18 cellular contexts compared by ENCODE assay signal in genomic region chr12:108173892-108174291, GRCh38. TPM values are rescaled to one million over a fixed set of nuclear protein-coding genes. Genes with fewer than 3 reads are reported as not detected.
"Had no signal": no experiment of that assay in that cellular context is flagged by ENCODE, and none has a peak within 500 bp of the region (broad histone marks: within the 10 kb centered on the region; RNA-seq: fewer than 3 reads in every experiment).

No MANE protein-coding gene starts in this region.

- FAIRE-seq: RCC 7860 had no signal

- H3K4me3 ChIP-seq: MG63, SJSA1, SK-N-MC had no signal

- H3K36me3 ChIP-seq: MG63, SJSA1 had no signal

- H3K27me3 ChIP-seq: MG63, SJSA1 had no signal

- H3K4me1 ChIP-seq: SJSA1 had no signal

- H3K27ac ChIP-seq: SJSA1, SK-N-MC had no signal

- H3K9me3 ChIP-seq: MG63, SJSA1 had no signal

- DNase-seq: Karpas-422, KG1, MG63, NCI-H1092, NCI-H1417 treated with DMSO at 0.1 percent for 48 hours, NCI-H2029, NCI-H2081 treated with DMSO at 0.1 percent for 48 hours, NCI-H2171, NCI-H226, NCI-H510A, NCI-H774, Right ventricle myocardium superior, RPMI8226, SIG-M5 had no signal

RNA-seq across cellular contexts. Expression of gene WSCD2, which starts 44.8 kb away (rescaled TPM):
- total RNA-seq: HT1080, SJSA1 had no signal
